ENCODE assay signal across 8 cellular contexts in the genomic region with DNA sequence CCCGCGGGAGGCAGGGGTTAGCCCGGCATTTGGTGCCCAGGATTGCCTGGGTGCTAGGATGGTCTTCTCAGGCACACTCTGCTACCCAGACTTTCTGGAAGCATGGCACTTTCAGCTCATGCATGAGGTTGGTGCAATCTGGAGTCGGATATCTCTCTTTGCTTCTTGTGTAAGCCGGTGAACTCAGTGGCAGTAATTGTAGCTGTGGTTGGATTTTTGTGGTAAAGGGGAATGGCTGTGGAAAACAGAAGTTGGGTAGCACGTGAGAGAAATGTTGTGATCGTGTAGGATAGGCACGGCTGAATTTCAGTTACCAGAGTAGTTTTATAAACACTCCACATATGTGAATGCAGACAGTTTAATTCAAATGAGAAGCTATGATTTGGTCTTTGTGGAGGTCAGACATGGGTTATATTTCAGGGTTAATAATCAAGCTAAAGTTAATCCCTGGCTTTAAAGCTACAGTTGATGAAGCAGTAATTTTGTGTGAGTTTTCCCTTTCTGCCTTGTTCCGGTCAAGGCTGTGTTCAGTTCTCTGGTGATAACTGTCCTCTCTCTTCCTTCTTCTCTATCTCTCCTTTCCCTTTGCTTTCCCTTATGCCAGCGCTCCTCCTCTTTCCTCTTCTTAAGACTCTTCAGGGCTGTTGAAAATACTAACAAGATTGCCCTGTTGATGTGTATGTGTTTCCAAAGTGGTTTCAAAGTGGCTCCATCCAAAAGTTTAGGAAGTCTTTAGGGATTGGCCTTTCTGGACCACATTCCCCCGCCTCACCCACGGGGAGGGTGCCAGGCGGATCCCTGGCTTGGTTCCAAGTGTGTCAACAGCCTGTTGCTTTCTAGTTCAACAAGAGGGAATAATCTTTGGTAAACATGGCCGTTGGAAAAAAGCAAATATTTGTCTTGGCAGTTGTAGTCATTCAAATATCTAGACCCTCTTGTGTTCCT.
DNase-seq lines count a peak whose midpoint lies in the region; ATAC-seq and TF ChIP-seq lines count a peak whose summit lies in the region.

No MANE protein-coding gene starts in this region.

- H3K27ac Mint-ChIP-seq in MCF 10A (ENCODE audit: low read depth, unreplicated experiment) (peak overlapping the region; percentile 28), nephron (peak overlapping the region; percentile 82 to 91 (median 85))
- no peak overlapping the region for H3K27ac Mint-ChIP-seq in stimulated activated effector memory CD8-positive, alpha-beta T cell treated with anti-CD3 and anti-CD28 coated beads, Interleukin-12 subunit alpha, Interleukin-12 subunit beta, amount 100 ng/mL, for 72 hours

- BruUV-seq in MCF 10A (replicated peaks; lab: Mats Ljungman, UMichigan): no TSS peak

- CTCF ChIA-PET in MCF 10A (lab: Yijun Ruan, JAX): interaction anchor here (1.4 to 1.7 kb wide), 2 partner anchors 20 to 25 kb away, joined by 5 to 6 read pairs; no protein-coding TSS in a partner anchor

- H3K36me3 Mint-ChIP-seq in MCF 10A (ENCODE audit: insufficient read depth, unreplicated experiment): no peaks in the 10 kb centered on the region
- H3K36me3 Mint-ChIP-seq in nephron (ENCODE audit: low read depth): no peaks in the 10 kb centered on the region
- H3K36me3 Mint-ChIP-seq in stimulated activated effector memory CD8-positive, alpha-beta T cell treated with anti-CD3 and anti-CD28 coated beads, Interleukin-12 subunit alpha, Interleukin-12 subunit beta, amount 100 ng/mL, for 72 hours: no peaks in the 10 kb centered on the region

- H3K27me3 Mint-ChIP-seq in MCF 10A (ENCODE audit: insufficient read depth, unreplicated experiment): no peaks in the 10 kb centered on the region
- no peaks in the 10 kb centered on the region for H3K27me3 Mint-ChIP-seq in nephron (ENCODE audit: low read depth)

- peak; percentile 74 for DNase-seq in DMS153 treated with DMSO at 0.1 percent for 48 hours (lab: John Stamatoyannopoulos, UW; ENCODE audit: unreplicated experiment)
- peak; percentile 89 for DNase-seq in NCI-H2029 treated with DMSO at 0.1 percent for 48 hours (lab: John Stamatoyannopoulos, UW)
- DNase-seq in MCF 10A (ENCODE audit: unreplicated experiment): peak; percentile 68
- no peak for DNase-seq in foreskin keratinocyte
- no peak for DNase-seq in activated CD8-positive, alpha-beta memory T cell treated with anti-CD3 and anti-CD28 coated beads for 24 hours
- DNase-seq in stimulated activated effector memory CD8-positive, alpha-beta T cell treated with anti-CD3 and anti-CD28 coated beads, Interleukin-12 subunit alpha, Interleukin-12 subunit beta, amount 100 ng/mL, for 72 hours (ENCODE audit: low spot score in 2 of 2): no peak
- DNase-seq in CD1c-positive myeloid dendritic cell (ENCODE audit: extremely low spot score): no peak

- peaks cover 15% of the 10 kb centered on the region for H3K4me1 Mint-ChIP-seq in MCF 10A (ENCODE audit: insufficient read depth, unreplicated experiment)
- peaks cover 67% of the 10 kb centered on the region for H3K4me1 Mint-ChIP-seq in nephron
- H3K4me1 Mint-ChIP-seq in stimulated activated effector memory CD8-positive, alpha-beta T cell treated with anti-CD3 and anti-CD28 coated beads, Interleukin-12 subunit alpha, Interleukin-12 subunit beta, amount 100 ng/mL, for 72 hours: no peaks in the 10 kb centered on the region

- ATAC-seq in foreskin keratinocyte: no peak
- no peak for ATAC-seq in stimulated activated effector memory CD8-positive, alpha-beta T cell treated with anti-CD3 and anti-CD28 coated beads, Interleukin-12 subunit alpha, Interleukin-12 subunit beta, amount 100 ng/mL, for 72 hours

- H3K27ac ChIP-seq in foreskin keratinocyte: no peak overlapping the region

- no peak for TF ChIP-seq CTCF in MCF 10A (IDR thresholded peaks at IDR 0.05; ENCODE audit: unreplicated experiment)
- TF ChIP-seq CTCF in nephron (IDR thresholded peaks at IDR 0.05; ENCODE audit: unreplicated experiment in 3 of 3): no peak
- no peak for TF ChIP-seq CTCF in foreskin keratinocyte (conservative IDR thresholded peaks at IDR 0.05)

- POLR2A ChIA-PET in MCF 10A (lab: Yijun Ruan, JAX): interaction anchor here (0.7 kb wide), 1 partner anchor 34 kb away, joined by 3 read pairs; no protein-coding TSS in a partner anchor

- no peaks in the 10 kb centered on the region for H3K4me1 ChIP-seq in foreskin keratinocyte

- intact Hi-C loops in MCF 10A (cut with micrococcal nuclease): no loop called here

- H3K4me3 Mint-ChIP-seq in MCF 10A (ENCODE audit: unreplicated experiment) (no peak overlapping the region), nephron (peak overlapping the region in 1 of 3 experiments; percentile 8)
- H3K4me3 Mint-ChIP-seq in stimulated activated effector memory CD8-positive, alpha-beta T cell treated with anti-CD3 and anti-CD28 coated beads, Interleukin-12 subunit alpha, Interleukin-12 subunit beta, amount 100 ng/mL, for 72 hours: no peak overlapping the region

- H3K9me3 Mint-ChIP-seq in MCF 10A (ENCODE audit: unreplicated experiment): no peaks in the 10 kb centered on the region
- H3K9me3 Mint-ChIP-seq in nephron: no peaks in the 10 kb centered on the region
- no peaks in the 10 kb centered on the region for H3K9me3 Mint-ChIP-seq in stimulated activated effector memory CD8-positive, alpha-beta T cell treated with anti-CD3 and anti-CD28 coated beads, Interleukin-12 subunit alpha, Interleukin-12 subunit beta, amount 100 ng/mL, for 72 hours

- no peaks in the 10 kb centered on the region for H3K27me3 ChIP-seq in foreskin keratinocyte

Comparison
In these comparisons a context has a peak if more than half of its experiments do, and no peak if none do; other contexts are left out.
1. DNase-seq: peak in DMS153 treated with DMSO at 0.1 percent for 48 hours (single experiment), NCI-H2029 treated with DMSO at 0.1 percent for 48 hours (single experiment) and MCF 10A (single experiment); none in foreskin keratinocyte (0 of 2), activated CD8-positive, alpha-beta memory T cell treated with anti-CD3 and anti-CD28 coated beads for 24 hours (single experiment), stimulated activated effector memory CD8-positive, alpha-beta T cell treated with anti-CD3 and anti-CD28 coated beads, Interleukin-12 subunit alpha, Interleukin-12 subunit beta, amount 100 ng/mL, for 72 hours (0 of 2) and CD1c-positive myeloid dendritic cell (single experiment).